24 cellular contexts compared by ENCODE assay signal in genomic region chr3:42189071-42189470, GRCh38.
DNase-seq lines count a peak whose midpoint lies in the region; ATAC-seq and TF ChIP-seq lines count a peak whose summit lies in the region.
"Had no signal": no experiment of that assay in that cellular context is flagged by ENCODE, and none has a peak within 500 bp of the region (broad histone marks: within the 10 kb centered on the region; RNA-seq: fewer than 3 reads in every experiment).

No MANE protein-coding gene starts in this region.

- H3K27me3 ChIP-seq in adipocyte (replicated peaks; ENCODE audit: control insufficient read depth, insufficient read depth, low read length) (no peaks in the 10 kb centered on the region), left ventricle myocardium inferior (ENCODE audit: low read depth) (no peaks in the 10 kb centered on the region)
- H3K27me3 ChIP-seq: adrenal gland, tibial artery had no signal

- H3K4me3 ChIP-seq in adipocyte (ENCODE audit: low read length), result peak overlapping the region; percentile 28
- H3K4me3 ChIP-seq in left ventricle myocardium inferior, result no peak overlapping the region
- H3K4me3 ChIP-seq: adrenal gland, GM23248, tibial artery had no signal

- no peaks in the 10 kb centered on the region for H3K9me3 Mint-ChIP-seq in stimulated activated naive B cell treated with anti-CD40 and anti-IgM and Interleukin-4, amounts not matched to agents 10 μg/mL and 1 μg/mL and 100 μg/mL, for 72 hours
- H3K9me3 Mint-ChIP-seq: activated CD4-positive, alpha-beta T cell treated with anti-CD3 and anti-CD28 coated beads, Interleukin-2, amount 10 ng/mL, durations not matched to agents 24 days and 14 days; brain; CD14-positive monocyte; stimulated activated naive CD8-positive, alpha-beta T cell treated with anti-CD3 and anti-CD28 coated beads, Interleukin-15, Interleukin-2, amounts not matched to agents 100 ng/mL and 50 ng/mL, for 24 hours had no signal

- peak overlapping the region; percentile 77 for H3K27ac ChIP-seq in left ventricle myocardium inferior (replicated peaks)
- H3K27ac ChIP-seq: 22Rv1, adrenal gland, GM23248, tibial artery had no signal

- peak overlapping the region; percentile 84 for H3K27ac Mint-ChIP-seq in stimulated activated naive B cell treated with anti-CD40 and anti-IgM and Interleukin-4, amounts not matched to agents 10 μg/mL and 1 μg/mL and 100 μg/mL, for 72 hours
- H3K27ac Mint-ChIP-seq: activated CD4-positive, alpha-beta T cell treated with anti-CD3 and anti-CD28 coated beads, Interleukin-2, amount 10 ng/mL, durations not matched to agents 24 days and 14 days; stimulated activated naive CD8-positive, alpha-beta T cell treated with anti-CD3 and anti-CD28 coated beads, Interleukin-15, Interleukin-2, amounts not matched to agents 100 ng/mL and 50 ng/mL, for 24 hours had no signal

- peaks cover 18 to 32% of the 10 kb centered on the region in 2 donors for H3K4me1 Mint-ChIP-seq in stimulated activated naive B cell treated with anti-CD40 and anti-IgM and Interleukin-4, amounts not matched to agents 10 μg/mL and 1 μg/mL and 100 μg/mL, for 72 hours

- no peak for ATAC-seq in stimulated activated naive B cell treated with anti-CD40 and anti-IgM and Interleukin-4, amounts not matched to agents 10 μg/mL and 1 μg/mL and 100 μg/mL, for 72 hours (replicated peaks)
- ATAC-seq in GM19324 (IDR thresholded peaks at IDR 0.05; ENCODE audit: low FRiP score, unreplicated experiment), result no peak
- no peak for ATAC-seq in HG02763 (IDR thresholded peaks at IDR 0.05; ENCODE audit: unreplicated experiment)
- ATAC-seq: sciatic nerve had no signal

- H3K4me1 ChIP-seq in adipocyte (ENCODE audit: control insufficient read depth, insufficient read depth, low read length), result peaks cover 50% of the 10 kb centered on the region
- H3K4me1 ChIP-seq in left ventricle myocardium inferior, result peaks cover 79% of the 10 kb centered on the region
- H3K4me1 ChIP-seq: adrenal gland had no signal

- no peaks in the 10 kb centered on the region for H3K27me3 Mint-ChIP-seq in stimulated activated naive B cell treated with anti-CD40 and anti-IgM and Interleukin-4, amounts not matched to agents 10 μg/mL and 1 μg/mL and 100 μg/mL, for 72 hours
- H3K27me3 Mint-ChIP-seq: activated CD4-positive, alpha-beta T cell treated with anti-CD3 and anti-CD28 coated beads, Interleukin-2, amount 10 ng/mL, durations not matched to agents 24 days and 14 days; brain; stimulated activated naive CD8-positive, alpha-beta T cell treated with anti-CD3 and anti-CD28 coated beads, Interleukin-15, Interleukin-2, amounts not matched to agents 100 ng/mL and 50 ng/mL, for 24 hours had no signal

- peak; percentile 42 for DNase-seq in NCI-H2029 (lab: John Stamatoyannopoulos, UW)
- no peak for DNase-seq in NCI-H2029 treated with DMSO at 0.1 percent for 48 hours (lab: John Stamatoyannopoulos, UW)
- DNase-seq in adipocyte (ENCODE audit: low read depth), result no peak
- peak; percentile 41 for DNase-seq in left ventricle myocardium inferior
- no peak for DNase-seq in stimulated activated naive B cell treated with anti-CD40 and anti-IgM and Interleukin-4, amounts not matched to agents 10 μg/mL and 1 μg/mL and 100 μg/mL, for 72 hours
- no peak for DNase-seq in stimulated activated CD4-positive, alpha-beta T cell treated with anti-CD3 and anti-CD28 coated beads, Interleukin-2, amount 100 ng/mL, for 24 hours
- DNase-seq: activated CD4-positive, alpha-beta T cell treated with anti-CD3 and anti-CD28 coated beads, Interleukin-2, amount 10 ng/mL, durations not matched to agents 24 days and 14 days; activated naive CD4-positive, alpha-beta T cell treated with Interleukin-2 at 50 U/mL for 16 hours; activated T-cell treated with anti-CD3 and anti-CD28 coated beads, Interleukin-2, amount 50 U/mL, for 48 hours; adrenal gland; GM23248; mesenchymal stem cell; NCI-H1105; NCI-H446 treated with DMSO at 0.1 percent for 48 hours; SHP77 treated with DMSO at 0.1 percent for 48 hours; stimulated activated CD4-positive, alpha-beta T cell treated with anti-CD3 and anti-CD28 coated beads, Interleukin-15, amount 100 ng/mL, for 24 hours; tibial artery had no signal

- H3K9me3 ChIP-seq in adipocyte (ENCODE audit: control insufficient read depth, low read length), result no peaks in the 10 kb centered on the region
- H3K9me3 ChIP-seq in left ventricle myocardium inferior (replicated peaks), result no peaks in the 10 kb centered on the region
- H3K9me3 ChIP-seq: adrenal gland, tibial artery had no signal

- peaks cover 47 to 66% of the 10 kb centered on the region in 2 donors for H3K36me3 Mint-ChIP-seq in stimulated activated naive B cell treated with anti-CD40 and anti-IgM and Interleukin-4, amounts not matched to agents 10 μg/mL and 1 μg/mL and 100 μg/mL, for 72 hours

- H3K9ac ChIP-seq in adipocyte (ENCODE audit: low read length), result peak overlapping the region; percentile 40
- H3K9ac ChIP-seq: GM23248 had no signal

- intact Hi-C loops in left ventricle myocardium inferior (cut with micrococcal nuclease), result loop anchor here (5.0 kb wide), 1 partner anchor 72 kb away; no protein-coding TSS in a partner anchor

- TF ChIP-seq CTCF in left ventricle myocardium inferior (IDR thresholded peaks at IDR 0.05; ENCODE audit: borderline replicate concordance), result no peak

- H3K4me3 Mint-ChIP-seq in stimulated activated naive B cell treated with anti-CD40 and anti-IgM and Interleukin-4, amounts not matched to agents 10 μg/mL and 1 μg/mL and 100 μg/mL, for 72 hours, result no peak overlapping the region
- H3K4me3 Mint-ChIP-seq: activated CD4-positive, alpha-beta T cell treated with anti-CD3 and anti-CD28 coated beads, Interleukin-2, amount 10 ng/mL, durations not matched to agents 24 days and 14 days; brain; CD14-positive monocyte; stimulated activated naive CD8-positive, alpha-beta T cell treated with anti-CD3 and anti-CD28 coated beads, Interleukin-15, Interleukin-2, amounts not matched to agents 100 ng/mL and 50 ng/mL, for 24 hours had no signal

- H3K36me3 ChIP-seq in adipocyte (ENCODE audit: control insufficient read depth, insufficient read depth, low read length, severe bottlenecking) (peaks cover 10% of the 10 kb centered on the region), left ventricle myocardium inferior (peaks cover 23% of the 10 kb centered on the region)

Comparison
In these comparisons a context has a peak if more than half of its experiments do, and no peak if none do; other contexts are left out.
1. DNase-seq: peak in NCI-H2029 (single experiment) and left ventricle myocardium inferior (single experiment); none in NCI-H2029 treated with DMSO at 0.1 percent for 48 hours (single experiment), adipocyte (single experiment), stimulated activated naive B cell treated with anti-CD40 and anti-IgM and Interleukin-4, amounts not matched to agents 10 μg/mL and 1 μg/mL and 100 μg/mL, for 72 hours (single experiment) and stimulated activated CD4-positive, alpha-beta T cell treated with anti-CD3 and anti-CD28 coated beads, Interleukin-2, amount 100 ng/mL, for 24 hours (0 of 2).